ENCODE assay signal across 17 cellular contexts in the genomic region with DNA sequence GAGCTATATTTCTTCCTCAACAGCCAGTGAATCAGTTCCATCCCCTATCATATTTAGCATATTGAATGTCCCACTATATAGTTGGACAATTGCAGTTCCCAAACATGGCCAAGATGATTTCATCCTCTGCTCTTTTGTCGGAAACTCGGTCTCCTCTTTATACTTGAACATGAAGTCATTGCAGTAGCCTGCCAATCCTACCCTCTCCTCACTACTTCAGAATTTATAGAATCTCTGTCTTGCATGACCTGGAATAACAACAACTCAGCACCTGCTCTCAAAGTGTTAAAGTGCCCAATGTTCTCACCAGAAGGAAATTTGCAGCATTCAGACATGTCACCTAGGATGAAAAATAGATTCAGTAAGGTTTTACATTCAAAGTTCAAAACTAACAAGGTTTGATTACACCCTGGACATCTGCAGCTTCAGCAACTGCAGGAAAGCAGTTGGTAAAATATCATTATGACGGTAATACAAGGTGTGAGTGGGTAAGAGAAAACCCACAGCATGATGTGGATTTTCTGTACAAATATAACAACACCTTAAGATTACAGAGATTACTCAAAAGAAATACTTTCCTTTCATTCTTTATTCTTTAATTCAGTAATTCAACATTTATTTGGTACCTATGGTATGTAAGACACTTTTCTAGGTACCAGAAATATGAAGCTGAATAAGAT. TPM values are rescaled to one million over a fixed set of nuclear protein-coding genes. Genes with fewer than 3 reads are reported as not detected.
DNase-seq lines count a peak whose midpoint lies in the region; ATAC-seq and TF ChIP-seq lines count a peak whose summit lies in the region.
"Had no signal": no experiment of that assay in that cellular context is flagged by ENCODE, and none has a peak within 500 bp of the region (broad histone marks: within the 10 kb centered on the region; RNA-seq: fewer than 3 reads in every experiment).

No MANE protein-coding gene starts in this region.

- H3K79me1 ChIP-seq in mesenchymal stem cell (replicated peaks; ENCODE audit: low read length, poor library complexity, severe bottlenecking), result no peaks in the 10 kb centered on the region

- H3K27ac ChIP-seq in mesenchymal stem cell (ENCODE audit: low read length, poor library complexity, severe bottlenecking), result peak overlapping the region; percentile 37
- no peak overlapping the region for H3K27ac ChIP-seq in CD4-positive, alpha-beta T cell (ENCODE audit: low read depth, low read length)
- H3K27ac ChIP-seq: BLaER1 treated with 17β-estradiol and CSF1 and Interleukin-3, amounts not matched to agents 10 nM and 100 nM; KMS-11 had no signal

- H3K4me3 ChIP-seq in mesenchymal stem cell (ENCODE audit: insufficient read depth in 1 of 2, low read depth in 1 of 2, low read length in 2 of 2), result no peak overlapping the region
- H3K4me3 ChIP-seq: BLaER1 treated with 17β-estradiol and CSF1 and Interleukin-3, amounts not matched to agents 10 nM and 100 nM had no signal

- no peak overlapping the region for H2BK120ac ChIP-seq in mesenchymal stem cell (ENCODE audit: low read depth, low read length)

- no peak overlapping the region for H3K27ac Mint-ChIP-seq in CD4-positive, alpha-beta T cell

- H3K36me3 Mint-ChIP-seq in CD4-positive, alpha-beta T cell (ENCODE audit: low read depth), result no peaks in the 10 kb centered on the region

- no peak overlapping the region for H3K9ac ChIP-seq in mesenchymal stem cell (ENCODE audit: low read length)
- H3K9ac ChIP-seq: BLaER1 treated with 17β-estradiol and CSF1 and Interleukin-3, amounts not matched to agents 10 nM and 100 nM; KMS-11 had no signal

- H4K8ac ChIP-seq in mesenchymal stem cell (ENCODE audit: low read length), result no peak overlapping the region

- no peak overlapping the region for H3K4me2 ChIP-seq in mesenchymal stem cell (ENCODE audit: low read length, poor library complexity, severe bottlenecking)
- H3K4me2 ChIP-seq: BLaER1 treated with 17β-estradiol and CSF1 and Interleukin-3, amounts not matched to agents 10 nM and 100 nM; KMS-11 had no signal

- no peaks in the 10 kb centered on the region for H3K4me1 ChIP-seq in mesenchymal stem cell (ENCODE audit: control insufficient read depth, insufficient read depth, low read depth, low read length)
- H3K4me1 ChIP-seq: BLaER1 treated with 17β-estradiol and CSF1 and Interleukin-3, amounts not matched to agents 10 nM and 100 nM had no signal

- CTCF ChIA-PET in CD4-positive, alpha-beta T cell (lab: Charles Lee), result no interaction called here

- no peak overlapping the region for H3K23ac ChIP-seq in mesenchymal stem cell (ENCODE audit: low read length in 2 of 2)

- H2BK12ac ChIP-seq in mesenchymal stem cell (ENCODE audit: low read length in 2 of 2), result no peak overlapping the region

- H3K4me3 Mint-ChIP-seq in CD4-positive, alpha-beta T cell, result no peak overlapping the region

- peaks cover 10% of the 10 kb centered on the region for H3K4me1 Mint-ChIP-seq in CD4-positive, alpha-beta T cell (ENCODE audit: low read depth)

- H3K18ac ChIP-seq in mesenchymal stem cell (ENCODE audit: low read depth in 1 of 2, low read length in 2 of 2), result no peak overlapping the region

- no peak overlapping the region for H2BK5ac ChIP-seq in mesenchymal stem cell (ENCODE audit: low read depth, low read length, poor library complexity, severe bottlenecking)

- H2BK15ac ChIP-seq in mesenchymal stem cell (ENCODE audit: low read depth, poor library complexity, severe bottlenecking), result no peak overlapping the region

- H4K91ac ChIP-seq in mesenchymal stem cell (ENCODE audit: low read length), result no peak overlapping the region

- H3K27me3 Mint-ChIP-seq in CD4-positive, alpha-beta T cell, result peaks cover 5% of the 10 kb centered on the region

- H3K9me3 Mint-ChIP-seq in CD4-positive, alpha-beta T cell, result peaks cover under 1% of the 10 kb centered on the region

- H3K14ac ChIP-seq in mesenchymal stem cell (ENCODE audit: low read length in 2 of 2), result no peak overlapping the region

- intact Hi-C loops in CD4-positive, alpha-beta T cell (cut with DNase I, micrococcal nuclease), result no loop called here

- H2AK5ac ChIP-seq in mesenchymal stem cell (ENCODE audit: low read length, severe bottlenecking), result no peak overlapping the region

- H3K27me3 ChIP-seq in mesenchymal stem cell (ENCODE audit: control insufficient read depth in 1 of 2, insufficient read depth in 1 of 2, low read length in 2 of 2), result no peaks in the 10 kb centered on the region
- H3K27me3 ChIP-seq in CD4-positive, alpha-beta T cell (ENCODE audit: control insufficient read depth, insufficient read depth, low read length), result no peaks in the 10 kb centered on the region
- H3K27me3 ChIP-seq: BLaER1 treated with 17β-estradiol and CSF1 and Interleukin-3, amounts not matched to agents 10 nM and 100 nM had no signal

- TF ChIP-seq CTCF in CD4-positive, alpha-beta T cell (IDR thresholded peaks at IDR 0.05), result no peak

- POLR2A ChIA-PET in CD4-positive, alpha-beta T cell (lab: Charles Lee), result no interaction called here

- peak; percentile 55 for DNase-seq in NCI-H2196 (lab: John Stamatoyannopoulos, UW; ENCODE audit: unreplicated experiment)
- no peak for DNase-seq in NCI-H2196 treated with DMSO at 0.1 percent for 48 hours (lab: John Stamatoyannopoulos, UW; ENCODE audit: unreplicated experiment)
- peak; percentile 45 for DNase-seq in DMS79 (lab: John Stamatoyannopoulos, UW)
- DNase-seq in NCI-H510A (lab: John Stamatoyannopoulos, UW), result peak; percentile 65
- no peak for DNase-seq in mesenchymal stem cell
- no peak for DNase-seq in CD4-positive, alpha-beta T cell
- DNase-seq: DMS 273 treated with DMSO at 0.1 percent for 48 hours, H7, NCI-H1105 treated with DMSO at 0.1 percent for 48 hours, NCI-H2029, NCI-H446, NCI-H774 had no signal

- 69% methylated on average over 2 of the region's 3 CpGs for WGBS in mesenchymal stem cell

- H3K9me3 ChIP-seq in mesenchymal stem cell (ENCODE audit: control insufficient read depth, low read length), result peaks cover 4% of the 10 kb centered on the region
- no peaks in the 10 kb centered on the region for H3K9me3 ChIP-seq in CD4-positive, alpha-beta T cell (ENCODE audit: control insufficient read depth, low read length)
- H3K9me3 ChIP-seq: BLaER1 treated with 17β-estradiol and CSF1 and Interleukin-3, amounts not matched to agents 10 nM and 100 nM had no signal

- no peak overlapping the region for H2AFZ ChIP-seq in mesenchymal stem cell (ENCODE audit: low read depth, low read length)

- no peaks in the 10 kb centered on the region for H3K36me3 ChIP-seq in mesenchymal stem cell (ENCODE audit: control insufficient read depth in 1 of 2, insufficient read depth in 2 of 2, low read depth in 1 of 2, low read length in 2 of 2)
- H3K36me3 ChIP-seq: BLaER1 treated with 17β-estradiol and CSF1 and Interleukin-3, amounts not matched to agents 10 nM and 100 nM had no signal

- no peak overlapping the region for H3K4ac ChIP-seq in mesenchymal stem cell (ENCODE audit: low read depth in 1 of 2, low read length in 2 of 2)

- no peak for ATAC-seq in GM21423 (IDR thresholded peaks at IDR 0.05; ENCODE audit: unreplicated experiment)
- ATAC-seq in HG02852 (IDR thresholded peaks at IDR 0.05; ENCODE audit: unreplicated experiment), result no peak
- ATAC-seq in CD4-positive, alpha-beta T cell (ENCODE audit: poor library complexity), result no peak
- ATAC-seq: HepG2 had no signal

RNA-seq across cellular contexts. Expression of a gene that starts 52.5 kb away (rescaled TPM):
- 0.03 TPM for polyA plus RNA-seq in mesenchymal stem cell (2013, experiment 1 of 2)
- polyA plus RNA-seq in mesenchymal stem cell (2013, experiment 2 of 2), result 0.04 TPM
- under 1 TPM in 1 of 2 experiments, not detected in 1; 0.31 TPM for total RNA-seq in CD4-positive, alpha-beta T cell
- total RNA-seq: H7, HepG2 had no signal
- polyA plus RNA-seq: HepG2 had no signal

Comparison
In these comparisons a context has a peak if more than half of its experiments do, and no peak if none do; other contexts are left out.
1. DNase-seq: peak in NCI-H2196 (single experiment), DMS79 (single experiment) and NCI-H510A (single experiment); none in NCI-H2196 treated with DMSO at 0.1 percent for 48 hours (single experiment), mesenchymal stem cell (single experiment) and CD4-positive, alpha-beta T cell (0 of 10).